In genomic region chr5:66144799-66145390, GRCh38 we compare ENCODE assay signal across 8 cellular contexts. TPM values are rescaled to one million over a fixed set of nuclear protein-coding genes. Genes with fewer than 3 reads are reported as not detected.
A peak's percentile ranks its signal among the peaks of the same experiment; 100 is the strongest.
DNase-seq lines count a peak whose midpoint lies in the region; ATAC-seq and TF ChIP-seq lines count a peak whose summit lies in the region.

No MANE protein-coding gene starts in this region.

- H3K9me3 ChIP-seq in HEK293 (ENCODE audit: control insufficient read depth, insufficient read depth, low read depth, low read length), result no peaks in the 10 kb centered on the region
- H3K9me3 ChIP-seq in MG63, result no peaks in the 10 kb centered on the region
- H3K9me3 ChIP-seq in cardiac muscle cell (ENCODE audit: low read depth), result no peaks in the 10 kb centered on the region

- CTCF ChIA-PET in activated CD4-positive, alpha-beta T cell treated with anti-CD3 and anti-CD28 coated beads for 36 hours (lab: Charles Lee), result interaction anchor here (0.9 to 1.3 kb wide), 3 partner anchors 23 to 297 kb away, joined by 3 to 4 read pairs (median 3); no protein-coding TSS in a partner anchor
- CTCF ChIA-PET in HEK293 (lab: Yijun Ruan, JAX), result no interaction called here
- CTCF ChIA-PET in activated CD4-positive, alpha-beta memory T cell treated with anti-CD3 and anti-CD28 coated beads for 36 hours (lab: Charles Lee), result interaction anchor here (0.8 kb wide), 1 partner anchor 219 kb away, joined by 3 read pairs; the partner anchor contains the start of gene ERBIN

- POLR2A ChIA-PET in activated CD4-positive, alpha-beta T cell treated with anti-CD3 and anti-CD28 coated beads for 36 hours (lab: Charles Lee), result interaction anchor here (0.6 to 1.0 kb wide), 2 partner anchors 12 to 14 kb away, joined by 3 to 7 read pairs; no protein-coding TSS in a partner anchor
- POLR2A ChIA-PET in HEK293 (lab: Yijun Ruan, JAX), result interaction anchor here (0.9 to 1.7 kb wide), 5 partner anchors 8 to 217 kb away, joined by 3 to 5 read pairs (median 3); no protein-coding TSS in a partner anchor
- POLR2A ChIA-PET in activated CD4-positive, alpha-beta memory T cell treated with anti-CD3 and anti-CD28 coated beads for 36 hours (lab: Charles Lee), result interaction anchor here (1.4 to 1.6 kb wide), 4 partner anchors 23 to 582 kb away, joined by 3 to 10 read pairs (median 4); partner anchors contain the start of genes CENPK, NLN, PPWD1 and SGTB

- H3K36me3 ChIP-seq in HEK293 (ENCODE audit: control insufficient read depth in 2 of 2, insufficient read depth in 1 of 2, low read length in 2 of 2) (peaks cover 0 to 3% of the 10 kb centered on the region in 2 experiments; a peak in 1 of 3 replicates), MG63 (peaks cover 20% of the 10 kb centered on the region; the same call in 1 of the 2 replicates), cardiac muscle cell (no peaks in the 10 kb centered on the region)

- TF ChIP-seq CTCF in HEK293 (tag by site-specific recombination; IDR thresholded peaks at IDR 0.05), result no peak
- no peak for TF ChIP-seq CTCF in cardiac muscle cell (IDR thresholded peaks at IDR 0.05; ENCODE audit: low read depth, low read length)
- no peak for TF ChIP-seq CTCF in progenitor cell of endocrine pancreas (IDR thresholded peaks at IDR 0.05; ENCODE audit: unreplicated experiment)
- TF ChIP-seq CTCF in GM20000 (IDR thresholded peaks at IDR 0.05; ENCODE audit: extremely low read depth, missing control alignments), result no peak

- H3K27me3 ChIP-seq in MG63 (no peaks in the 10 kb centered on the region), cardiac muscle cell (no peaks in the 10 kb centered on the region)

- H3K4me1 Mint-ChIP-seq in activated CD4-positive, alpha-beta T cell treated with anti-CD3 and anti-CD28 coated beads for 36 hours, result peaks cover 39% of the 10 kb centered on the region
- peaks cover 51% of the 10 kb centered on the region for H3K4me1 Mint-ChIP-seq in activated CD4-positive, alpha-beta memory T cell treated with anti-CD3 and anti-CD28 coated beads for 36 hours (ENCODE audit: low read depth)
- peaks cover 24% of the 10 kb centered on the region for H3K4me1 Mint-ChIP-seq in progenitor cell of endocrine pancreas (ENCODE audit: low read depth)

- peak overlapping the region; percentile 99 for H3K27ac Mint-ChIP-seq in activated CD4-positive, alpha-beta T cell treated with anti-CD3 and anti-CD28 coated beads for 36 hours
- H3K27ac Mint-ChIP-seq in activated CD4-positive, alpha-beta memory T cell treated with anti-CD3 and anti-CD28 coated beads for 36 hours, result peak overlapping the region; percentile 98
- peak overlapping the region; percentile 100 for H3K27ac Mint-ChIP-seq in progenitor cell of endocrine pancreas

- intact Hi-C loops in activated CD4-positive, alpha-beta T cell treated with anti-CD3 and anti-CD28 coated beads for 36 hours (cut with DNase I, micrococcal nuclease), result loop anchor here (1.0 to 10.0 kb wide), 13 partner anchors 24 to 1378 kb away; partner anchors contain the start of genes CENPK (in 2 of the 2), PPWD1 (in 2 of the 2), TRIM23 (in 2 of the 2) and CWC27 (in 1 of the 2)
- intact Hi-C loops in activated CD4-positive, alpha-beta memory T cell treated with anti-CD3 and anti-CD28 coated beads for 36 hours (cut with micrococcal nuclease), result loop anchor here (1.0 to 10.0 kb wide), 10 partner anchors 24 to 1060 kb away; partner anchors contain the start of genes CENPK, PPWD1, SHLD3 and TRAPPC13

- no peak for DNase-seq in activated CD4-positive, alpha-beta T cell treated with anti-CD3 and anti-CD28 coated beads for 36 hours
- no peak for DNase-seq in activated CD4-positive, alpha-beta T cell treated with anti-CD3 and anti-CD28 coated beads, Interleukin-2, amount 50 U/mL, for 1 hour
- DNase-seq in MG63 (no peak), cardiac muscle cell (ENCODE audit: low read depth in 1 of 2, low spot score in 1 of 2) (peak in 1 of 2 donors; percentile 75), progenitor cell of endocrine pancreas (ENCODE audit: low spot score, unreplicated experiment) (no peak), GM20000 (ENCODE audit: low spot score) (no peak)
- DNase-seq in activated CD4-positive, alpha-beta memory T cell treated with anti-CD3 and anti-CD28 coated beads for 36 hours, result no peak

- H3K4me1 ChIP-seq in HEK293 (ENCODE audit: control insufficient read depth, insufficient read depth, low read length), result peaks cover 9% of the 10 kb centered on the region
- peaks cover 24% of the 10 kb centered on the region for H3K4me1 ChIP-seq in cardiac muscle cell (ENCODE audit: low read depth)

- no peaks in the 10 kb centered on the region for H3K27me3 Mint-ChIP-seq in activated CD4-positive, alpha-beta T cell treated with anti-CD3 and anti-CD28 coated beads for 36 hours
- H3K27me3 Mint-ChIP-seq in activated CD4-positive, alpha-beta memory T cell treated with anti-CD3 and anti-CD28 coated beads for 36 hours, result no peaks in the 10 kb centered on the region
- H3K27me3 Mint-ChIP-seq in progenitor cell of endocrine pancreas, result peaks cover 3% of the 10 kb centered on the region

- ATAC-seq in activated CD4-positive, alpha-beta T cell treated with anti-CD3 and anti-CD28 coated beads for 36 hours, result peak; percentile 40

- H3K27ac ChIP-seq in HEK293 (ENCODE audit: extremely low read depth, low read depth, low read length), result peak overlapping the region; percentile 97
- H3K27ac ChIP-seq in cardiac muscle cell, result peak overlapping the region; percentile 98

- peaks cover 21% of the 10 kb centered on the region for H3K36me3 Mint-ChIP-seq in activated CD4-positive, alpha-beta T cell treated with anti-CD3 and anti-CD28 coated beads for 36 hours (ENCODE audit: low read depth)
- H3K36me3 Mint-ChIP-seq in activated CD4-positive, alpha-beta memory T cell treated with anti-CD3 and anti-CD28 coated beads for 36 hours, result peaks cover 12% of the 10 kb centered on the region
- peaks cover 1% of the 10 kb centered on the region for H3K36me3 Mint-ChIP-seq in progenitor cell of endocrine pancreas (ENCODE audit: insufficient read depth)

- peak overlapping the region; percentile 96 for H3K4me3 Mint-ChIP-seq in activated CD4-positive, alpha-beta T cell treated with anti-CD3 and anti-CD28 coated beads for 36 hours
- H3K4me3 Mint-ChIP-seq in activated CD4-positive, alpha-beta memory T cell treated with anti-CD3 and anti-CD28 coated beads for 36 hours, result peak overlapping the region; percentile 93
- peak overlapping the region; percentile 96 for H3K4me3 Mint-ChIP-seq in progenitor cell of endocrine pancreas (ENCODE audit: low read depth)

- peak overlapping the region; percentile 87 for H3K4me3 ChIP-seq in HEK293 (ENCODE audit: low read depth, low read length)
- H3K4me3 ChIP-seq in MG63, result peak overlapping the region; percentile 93
- H3K4me3 ChIP-seq in cardiac muscle cell, result peak overlapping the region; percentile 67

- H3K9me3 Mint-ChIP-seq in activated CD4-positive, alpha-beta T cell treated with anti-CD3 and anti-CD28 coated beads for 36 hours (ENCODE audit: low read depth), result no peaks in the 10 kb centered on the region
- no peaks in the 10 kb centered on the region for H3K9me3 Mint-ChIP-seq in activated CD4-positive, alpha-beta memory T cell treated with anti-CD3 and anti-CD28 coated beads for 36 hours
- H3K9me3 Mint-ChIP-seq in progenitor cell of endocrine pancreas (ENCODE audit: low read depth), result no peaks in the 10 kb centered on the region

TF ChIP-seq in HEK293, 187 proteins besides CTCF, POLR2A, EP300 and RAD21 (continues in another document):
- TF ChIP-seq ZBTB20 (tag by site-specific recombination; IDR thresholded peaks at IDR 0.05) (peak; percentile 71), ZFP69B (tag by site-specific recombination; IDR thresholded peaks at IDR 0.05) (peak; percentile 97), YY1 (tag by site-specific recombination; IDR thresholded peaks at IDR 0.05) (peak; percentile 71; the same call in 1 of the 2 replicates), ZNF580 (tag by site-specific recombination; IDR thresholded peaks at IDR 0.05) (peak; percentile 1; the same call in 1 of the 2 replicates), SP3 (tag by site-specific recombination; IDR thresholded peaks at IDR 0.05) (peak; percentile 15; the same call in 1 of the 2 replicates), ZBTB8A (tag by site-specific recombination; IDR thresholded peaks at IDR 0.05) (0 out of 2 replicates have a peak, but pooled peaks have one; percentile 15)
- TF ChIP-seq, protein P1, sequence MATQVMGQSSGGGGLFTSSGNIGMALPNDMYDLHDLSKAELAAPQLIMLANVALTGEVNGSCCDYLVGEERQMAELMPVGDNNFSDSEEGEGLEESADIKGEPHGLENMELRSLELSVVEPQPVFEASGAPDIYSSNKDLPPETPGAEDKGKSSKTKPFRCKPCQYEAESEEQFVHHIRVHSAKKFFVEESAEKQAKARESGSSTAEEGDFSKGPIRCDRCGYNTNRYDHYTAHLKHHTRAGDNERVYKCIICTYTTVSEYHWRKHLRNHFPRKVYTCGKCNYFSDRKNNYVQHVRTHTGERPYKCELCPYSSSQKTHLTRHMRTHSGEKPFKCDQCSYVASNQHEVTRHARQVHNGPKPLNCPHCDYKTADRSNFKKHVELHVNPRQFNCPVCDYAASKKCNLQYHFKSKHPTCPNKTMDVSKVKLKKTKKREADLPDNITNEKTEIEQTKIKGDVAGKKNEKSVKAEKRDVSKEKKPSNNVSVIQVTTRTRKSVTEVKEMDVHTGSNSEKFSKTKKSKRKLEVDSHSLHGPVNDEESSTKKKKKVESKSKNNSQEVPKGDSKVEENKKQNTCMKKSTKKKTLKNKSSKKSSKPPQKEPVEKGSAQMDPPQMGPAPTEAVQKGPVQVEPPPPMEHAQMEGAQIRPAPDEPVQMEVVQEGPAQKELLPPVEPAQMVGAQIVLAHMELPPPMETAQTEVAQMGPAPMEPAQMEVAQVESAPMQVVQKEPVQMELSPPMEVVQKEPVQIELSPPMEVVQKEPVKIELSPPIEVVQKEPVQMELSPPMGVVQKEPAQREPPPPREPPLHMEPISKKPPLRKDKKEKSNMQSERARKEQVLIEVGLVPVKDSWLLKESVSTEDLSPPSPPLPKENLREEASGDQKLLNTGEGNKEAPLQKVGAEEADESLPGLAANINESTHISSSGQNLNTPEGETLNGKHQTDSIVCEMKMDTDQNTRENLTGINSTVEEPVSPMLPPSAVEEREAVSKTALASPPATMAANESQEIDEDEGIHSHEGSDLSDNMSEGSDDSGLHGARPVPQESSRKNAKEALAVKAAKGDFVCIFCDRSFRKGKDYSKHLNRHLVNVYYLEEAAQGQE (tag by site-specific recombination; IDR thresholded peaks at IDR 0.05), result 0 out of 2 replicates have a peak, but pooled peaks have one; percentile 2

RNA-seq across cellular contexts. Expression of gene SREK1, which starts 0.8 kb away (rescaled TPM):
- 10 to 100 TPM; 56.1 to 61.3 TPM for total RNA-seq in activated CD4-positive, alpha-beta T cell treated with anti-CD3 and anti-CD28 coated beads for 36 hours
- total RNA-seq in MG63 (2014; rRNA removed; shearing (Covaris generic); ENCODE audit: low replicate concordance), result 12.2 and 16.9 TPM in 2 replicates
- total RNA-seq in activated CD4-positive, alpha-beta memory T cell treated with anti-CD3 and anti-CD28 coated beads for 36 hours, result 10 to 100 TPM; 50.9 to 54.1 TPM
- 26.9 and 58.9 TPM in 2 replicates for total RNA-seq in cardiac muscle cell
- 49.8 and 68.4 TPM in 2 replicates for polyA plus RNA-seq in cardiac muscle cell
- 122 and 123 TPM in 2 replicates for total RNA-seq in progenitor cell of endocrine pancreas
